ENCODE assay signal across 31 cellular contexts in the genomic region with DNA sequence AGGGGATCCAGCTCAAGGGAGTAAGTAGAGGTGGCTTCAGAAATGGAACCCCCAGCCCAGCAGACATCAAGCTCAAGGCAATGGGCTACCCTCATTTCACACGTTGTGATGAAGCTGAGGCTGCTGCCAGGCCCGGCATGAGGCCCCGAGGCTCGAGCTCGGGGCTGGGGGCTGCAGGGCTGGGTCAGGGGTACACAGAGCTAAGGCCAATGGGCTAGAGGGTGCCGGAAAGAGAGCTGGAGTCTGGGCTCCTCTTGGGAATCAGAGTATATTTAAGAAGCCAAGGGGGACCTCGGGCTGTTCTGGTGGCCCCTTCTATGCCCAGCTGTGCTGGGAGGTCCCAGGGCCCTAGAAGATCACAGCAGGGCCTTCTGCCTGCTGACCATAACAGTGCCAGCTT. TPM values are rescaled to one million over a fixed set of nuclear protein-coding genes. Genes with fewer than 3 reads are reported as not detected.
"Had no signal": no experiment of that assay in that cellular context is flagged by ENCODE, and none has a peak within 500 bp of the region (broad histone marks: within the 10 kb centered on the region; RNA-seq: fewer than 3 reads in every experiment).

No MANE protein-coding gene starts in this region.

- H3K27me3 Mint-ChIP-seq: activated B cell treated with CpG ODN at 0.5 μM for 24 hours; activated CD4-positive, alpha-beta T cell treated with anti-CD3 and anti-CD28 coated beads, Interleukin-2, amount 10 ng/mL, durations not matched to agents 7 days and 5 days; activated CD8-positive, alpha-beta memory T cell treated with anti-CD3 and anti-CD28 coated beads, Interleukin-2, amount 10 ng/mL, durations not matched to agents 7 days and 5 days; activated CD8-positive, alpha-beta T cell treated with anti-CD3 and anti-CD28 coated beads for 36 hours; activated naive CD8-positive, alpha-beta T cell; central memory CD8-positive, alpha-beta T cell; naive thymus-derived CD8-positive, alpha-beta T cell had no signal

- H3K9me3 Mint-ChIP-seq: activated B cell treated with CpG ODN at 0.5 μM for 24 hours; activated CD4-positive, alpha-beta T cell treated with anti-CD3 and anti-CD28 coated beads, Interleukin-2, amount 10 ng/mL, durations not matched to agents 7 days and 5 days; activated CD8-positive, alpha-beta T cell treated with anti-CD3 and anti-CD28 coated beads for 36 hours; activated T-cell treated with anti-CD3 and anti-CD28 coated beads, Interleukin-2, amount 50 U/mL, for 72 hours; central memory CD8-positive, alpha-beta T cell; effector memory CD8-positive, alpha-beta T cell; immature natural killer cell; mesothelial cell of epicardium; naive thymus-derived CD8-positive, alpha-beta T cell; neural progenitor cell; stimulated activated naive B cell treated with anti-CD40 and anti-IgM and Interleukin-4, amounts not matched to agents 10 μg/mL and 1 μg/mL and 100 μg/mL, for 72 hours had no signal

- H3K9me3 ChIP-seq: adrenal gland, esophagus muscularis mucosa, prostate gland, testis, uterus had no signal

- H3K36me3 Mint-ChIP-seq: activated CD8-positive, alpha-beta memory T cell treated with anti-CD3 and anti-CD28 coated beads, Interleukin-2, amount 10 ng/mL, durations not matched to agents 7 days and 5 days; activated naive CD8-positive, alpha-beta T cell; immature natural killer cell; mesothelial cell of epicardium; neural progenitor cell; stimulated activated naive B cell treated with anti-CD40 and anti-IgM and Interleukin-4, amounts not matched to agents 10 μg/mL and 1 μg/mL and 100 μg/mL, for 72 hours had no signal

- H3K4me1 ChIP-seq: adrenal gland, neural progenitor cell, prostate gland, testis, uterus had no signal

- DNase-seq: activated CD4-positive, alpha-beta T cell treated with anti-CD3 and anti-CD28 coated beads, Interleukin-2, amount 10 ng/mL, durations not matched to agents 7 days and 5 days; activated CD8-positive, alpha-beta memory T cell treated with anti-CD3 and anti-CD28 coated beads, Interleukin-2, amount 10 ng/mL, durations not matched to agents 7 days and 5 days; activated CD8-positive, alpha-beta T cell treated with anti-CD3 and anti-CD28 coated beads for 36 hours; activated gamma-delta T cell treated with Interleukin-2 at 50 U/mL for 16 hours; activated T-cell treated with anti-CD3 and anti-CD28 coated beads, Interleukin-2, amount 50 U/mL, for 72 hours; effector memory CD8-positive, alpha-beta T cell; glutamatergic neuron; immature natural killer cell; mammary epithelial cell; naive thymus-derived CD8-positive, alpha-beta T cell; stimulated activated CD4-positive, alpha-beta T cell treated with anti-CD3 and anti-CD28 coated beads, Interleukin-2, amount 100 ng/mL, for 24 hours; stimulated activated naive B cell treated with anti-CD40 and anti-IgM and Interleukin-4, amounts not matched to agents 10 μg/mL and 1 μg/mL and 100 μg/mL, for 72 hours; T-helper 1 cell; testis; trophoblast cell had no signal

- H3K4me3 Mint-ChIP-seq: activated B cell treated with CpG ODN at 0.5 μM for 24 hours; activated CD4-positive, alpha-beta T cell treated with anti-CD3 and anti-CD28 coated beads, Interleukin-2, amount 10 ng/mL, durations not matched to agents 7 days and 5 days; activated CD8-positive, alpha-beta memory T cell treated with anti-CD3 and anti-CD28 coated beads, Interleukin-2, amount 10 ng/mL, durations not matched to agents 7 days and 5 days; activated CD8-positive, alpha-beta T cell treated with anti-CD3 and anti-CD28 coated beads for 36 hours; activated naive CD8-positive, alpha-beta T cell; activated T-cell treated with anti-CD3 and anti-CD28 coated beads, Interleukin-2, amount 50 U/mL, for 72 hours; central memory CD8-positive, alpha-beta T cell; effector memory CD8-positive, alpha-beta T cell; immature natural killer cell; mesothelial cell of epicardium; naive thymus-derived CD8-positive, alpha-beta T cell; neural progenitor cell; stimulated activated naive B cell treated with anti-CD40 and anti-IgM and Interleukin-4, amounts not matched to agents 10 μg/mL and 1 μg/mL and 100 μg/mL, for 72 hours had no signal

- H3K27ac Mint-ChIP-seq: activated B cell treated with CpG ODN at 0.5 μM for 24 hours; activated CD4-positive, alpha-beta T cell treated with anti-CD3 and anti-CD28 coated beads, Interleukin-2, amount 10 ng/mL, durations not matched to agents 7 days and 5 days; activated CD8-positive, alpha-beta memory T cell treated with anti-CD3 and anti-CD28 coated beads, Interleukin-2, amount 10 ng/mL, durations not matched to agents 7 days and 5 days; activated CD8-positive, alpha-beta T cell treated with anti-CD3 and anti-CD28 coated beads for 36 hours; activated naive CD8-positive, alpha-beta T cell; activated T-cell treated with anti-CD3 and anti-CD28 coated beads, Interleukin-2, amount 50 U/mL, for 72 hours; effector memory CD8-positive, alpha-beta T cell; immature natural killer cell; mesothelial cell of epicardium; stimulated activated naive B cell treated with anti-CD40 and anti-IgM and Interleukin-4, amounts not matched to agents 10 μg/mL and 1 μg/mL and 100 μg/mL, for 72 hours had no signal

- H3K4me1 Mint-ChIP-seq: activated CD4-positive, alpha-beta T cell treated with anti-CD3 and anti-CD28 coated beads, Interleukin-2, amount 10 ng/mL, durations not matched to agents 7 days and 5 days; activated CD8-positive, alpha-beta memory T cell treated with anti-CD3 and anti-CD28 coated beads, Interleukin-2, amount 10 ng/mL, durations not matched to agents 7 days and 5 days; central memory CD8-positive, alpha-beta T cell; immature natural killer cell had no signal

- H3K27ac ChIP-seq: adrenal gland, esophagus muscularis mucosa, hepatocyte, neural progenitor cell, prostate gland, skin epidermis, testis, uterus had no signal

- H3K27me3 ChIP-seq: adrenal gland, dorsolateral prefrontal cortex, esophagus muscularis mucosa, hepatocyte, neural progenitor cell, testis, uterus had no signal

- H3K4me3 ChIP-seq: adrenal gland, dorsolateral prefrontal cortex, esophagus muscularis mucosa, hepatocyte, neural progenitor cell, prostate gland, skin epidermis, testis, uterus had no signal

- H3K36me3 ChIP-seq: adrenal gland, esophagus muscularis mucosa, neural progenitor cell, prostate gland, uterus had no signal

- ATAC-seq: activated CD8-positive, alpha-beta memory T cell treated with anti-CD3 and anti-CD28 coated beads, Interleukin-2, amount 10 ng/mL, durations not matched to agents 7 days and 5 days; activated CD8-positive, alpha-beta T cell treated with anti-CD3 and anti-CD28 coated beads for 36 hours; activated T-cell treated with anti-CD3 and anti-CD28 coated beads, Interleukin-2, amount 50 U/mL, for 72 hours; effector memory CD8-positive, alpha-beta T cell; left lobe of liver; naive thymus-derived CD8-positive, alpha-beta T cell; stimulated activated naive B cell treated with anti-CD40 and anti-IgM and Interleukin-4, amounts not matched to agents 10 μg/mL and 1 μg/mL and 100 μg/mL, for 72 hours had no signal

RNA-seq across cellular contexts. Expression of a gene that starts 7.4 kb away (rescaled TPM):
- total RNA-seq: activated B cell treated with CpG ODN at 0.5 μM for 24 hours; activated CD4-positive, alpha-beta T cell treated with anti-CD3 and anti-CD28 coated beads, Interleukin-2, amount 10 ng/mL, durations not matched to agents 7 days and 5 days; activated CD8-positive, alpha-beta memory T cell treated with anti-CD3 and anti-CD28 coated beads, Interleukin-2, amount 10 ng/mL, durations not matched to agents 7 days and 5 days; activated CD8-positive, alpha-beta T cell treated with anti-CD3 and anti-CD28 coated beads for 36 hours; astrocyte; frontal cortex; naive thymus-derived CD8-positive, alpha-beta T cell; osteocyte had no signal

RNA-seq across cellular contexts. Expression of a gene that starts 9.0 kb away (rescaled TPM):
- total RNA-seq: activated CD8-positive, alpha-beta memory T cell treated with anti-CD3 and anti-CD28 coated beads, Interleukin-2, amount 10 ng/mL, durations not matched to agents 7 days and 5 days; osteocyte had no signal
